In the genomic region with DNA sequence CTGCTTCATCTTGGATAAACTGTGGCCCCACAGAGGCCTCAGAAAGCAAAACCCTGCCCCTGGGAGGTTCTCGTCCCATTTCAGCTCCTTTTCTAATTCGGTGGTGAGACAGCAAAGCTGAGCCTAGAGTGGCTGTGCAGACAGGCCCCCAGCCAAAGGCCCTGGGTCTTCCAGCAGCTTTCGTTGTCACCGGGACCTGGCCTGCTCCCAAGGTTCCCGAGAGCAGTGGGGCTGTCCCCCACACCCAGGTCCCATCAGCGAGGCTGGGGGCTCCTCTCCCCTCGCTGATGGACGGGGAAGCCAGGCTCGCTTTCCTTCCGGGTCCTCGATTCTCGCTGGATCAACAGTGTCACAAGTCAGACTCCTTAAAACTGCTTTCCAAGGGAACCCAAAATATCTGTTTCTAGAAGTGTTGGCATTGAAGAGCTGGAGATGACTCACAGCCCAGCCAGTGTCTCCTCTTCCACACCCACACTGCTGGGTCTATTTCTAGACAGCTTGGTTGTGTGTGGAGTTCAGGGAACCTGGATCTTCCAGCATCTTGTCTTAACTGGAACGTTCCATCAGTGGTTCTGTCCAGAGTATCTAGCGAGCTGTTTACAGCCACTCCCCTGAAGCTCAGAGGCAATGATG, we compare ENCODE assay signal across 14 cellular contexts. TPM values are rescaled to one million over a fixed set of nuclear protein-coding genes. Genes with fewer than 3 reads are reported as not detected.
DNase-seq lines count a peak whose midpoint lies in the region; ATAC-seq and TF ChIP-seq lines count a peak whose summit lies in the region.
"Had no signal": no experiment of that assay in that cellular context is flagged by ENCODE, and none has a peak within 500 bp of the region (broad histone marks: within the 10 kb centered on the region; RNA-seq: fewer than 3 reads in every experiment).

No MANE protein-coding gene starts in this region.

- no peak overlapping the region for H3K4me2 ChIP-seq in PC-3 (ENCODE audit: low read length)

- CTCF ChIA-PET in PC-3 (lab: Charles Lee), result no interaction called here

- DNase-seq in EL (peak; percentile 46), PC-3 (peak; percentile 39), fibroblast of gingiva (ENCODE audit: low read depth) (peak; percentile 27), renal cortical epithelial cell (ENCODE audit: low read depth) (peak; percentile 12), Ammon's horn (ENCODE audit: low spot score) (no peak), SKM-1 treated with dmso at 0.1 percent for 144 hours (lab: John Stamatoyannopoulos, UW; ENCODE audit: unreplicated experiment) (no peak), NCI-H1694 treated with DMSO at 0.1 percent for 48 hours (lab: John Stamatoyannopoulos, UW) (no peak), tibial nerve (ENCODE audit: low spot score in 2 of 2) (no peak)
- DNase-seq: activated CD4-positive, alpha-beta T cell treated with anti-CD3 and anti-CD28 coated beads for 4 hours; activated effector memory CD4-positive, alpha-beta T cell treated with anti-CD3 and anti-CD28 coated beads, Interleukin-2, amount 50 U/mL, for 16 hours; H9; KG1 had no signal

- H3K9ac ChIP-seq in PC-3 (ENCODE audit: low read length), result no peak overlapping the region

- BruUV-seq in PC-3 (replicated peaks; lab: Mats Ljungman, UMichigan), result no TSS peak

- TF ChIP-seq CTCF in PC-3 (conservative IDR thresholded peaks at IDR 0.05; ENCODE audit: low read depth, low read length) (no peak), tibial nerve (IDR thresholded peaks at IDR 0.05) (no peak)

- H2AFZ ChIP-seq in PC-3 (ENCODE audit: low read length), result no peak overlapping the region

- H3K36me3 ChIP-seq in PC-3 (ENCODE audit: low read depth, low read length) (no peaks in the 10 kb centered on the region), tibial nerve (peaks cover 0 to 6% (median 0%) of the 10 kb centered on the region in 3 donors)
- H3K36me3 ChIP-seq: right lobe of liver had no signal

- TF ChIP-seq EP300 in tibial nerve (IDR thresholded peaks at IDR 0.05), result no peak

- no peak for TF ChIP-seq POLR2A in tibial nerve (IDR thresholded peaks at IDR 0.05)

- H3K79me2 ChIP-seq in PC-3 (ENCODE audit: low read length), result no peaks in the 10 kb centered on the region

- POLR2A ChIA-PET in PC-3 (lab: Charles Lee; ENCODE audit: unreplicated experiment), result no interaction called here

- ATAC-seq in PC-3, result peak; percentile 39
- ATAC-seq: right lobe of liver had no signal

- H3F3A ChIP-seq in PC-3 (ENCODE audit: low read length, unreplicated experiment), result no peaks in the 10 kb centered on the region

- H3K27me3 ChIP-seq in PC-3 (ENCODE audit: low read length) (no peaks in the 10 kb centered on the region), tibial nerve (peaks cover 0 to 15% of the 10 kb centered on the region in 2 donors)
- H3K27me3 ChIP-seq: right lobe of liver had no signal

- no peaks in the 10 kb centered on the region for H3K9me2 ChIP-seq in PC-3 (replicated peaks; ENCODE audit: low read length)

- H3K4me1 ChIP-seq in PC-3 (ENCODE audit: insufficient read depth, low read length), result peaks cover 6% of the 10 kb centered on the region
- no peaks in the 10 kb centered on the region for H3K4me1 ChIP-seq in tibial nerve
- H3K4me1 ChIP-seq: right lobe of liver had no signal

- no peak overlapping the region for H3K4me3 ChIP-seq in PC-3 (ENCODE audit: low read length)
- no peak overlapping the region for H3K4me3 ChIP-seq in tibial nerve
- H3K4me3 ChIP-seq: right lobe of liver, SK-N-MC had no signal

- H3K9me3 ChIP-seq in PC-3 (ENCODE audit: low read length) (no peaks in the 10 kb centered on the region), tibial nerve (no peaks in the 10 kb centered on the region)
- H3K9me3 ChIP-seq: right lobe of liver had no signal

- H4K20me1 ChIP-seq in PC-3 (ENCODE audit: low read length), result no peaks in the 10 kb centered on the region

- no peak overlapping the region for H3K27ac ChIP-seq in PC-3 (ENCODE audit: low read length)
- H3K27ac ChIP-seq in tibial nerve, result no peak overlapping the region
- H3K27ac ChIP-seq: right lobe of liver, SK-N-MC had no signal

- 82 to 87% methylated on average over 14 of the region's 14 CpGs for WGBS in tibial nerve, 2 donors

- intact Hi-C loops in PC-3 (cut with micrococcal nuclease), result no loop called here

RNA-seq across cellular contexts. Expression of a gene that starts 35.0 kb away (rescaled TPM):
- total RNA-seq in PC-3 (2014; rRNA removed) (76.4 and 96.6 TPM in 2 replicates), renal cortical epithelial cell (17.2 and 26.4 TPM in 2 replicates), tibial nerve (10 to 100 TPM; 15.5 to 29.4 (median 19.0) TPM)

RNA-seq across cellular contexts. Expression of a gene that starts 40.7 kb away (rescaled TPM):
- total RNA-seq in PC-3 (2014; rRNA removed), result 76.1 and 91.9 TPM in 2 replicates
- total RNA-seq in renal cortical epithelial cell, result 68.2 and 179 TPM in 2 replicates
- total RNA-seq in tibial nerve, result 10 to 100 TPM; 29.9 to 45.6 (median 36.4) TPM

RNA-seq across cellular contexts. Expression of a gene that starts 48.3 kb away (rescaled TPM):
- total RNA-seq in PC-3 (2014; rRNA removed) (99.2 and 151 TPM in 2 replicates), renal cortical epithelial cell (4.2 and 4.9 TPM in 2 replicates), tibial nerve (10 to 100 TPM; 11.4 to 16.7 (median 13.3) TPM)

Comparison
In these comparisons a context has a peak if more than half of its experiments do, and no peak if none do; other contexts are left out.
1. DNase-seq: peak in EL (single experiment), PC-3 (single experiment), fibroblast of gingiva (single experiment) and renal cortical epithelial cell (single experiment); none in Ammon's horn (single experiment), SKM-1 treated with dmso at 0.1 percent for 144 hours (single experiment), NCI-H1694 treated with DMSO at 0.1 percent for 48 hours (single experiment) and tibial nerve (0 of 2).